In the genomic region with DNA sequence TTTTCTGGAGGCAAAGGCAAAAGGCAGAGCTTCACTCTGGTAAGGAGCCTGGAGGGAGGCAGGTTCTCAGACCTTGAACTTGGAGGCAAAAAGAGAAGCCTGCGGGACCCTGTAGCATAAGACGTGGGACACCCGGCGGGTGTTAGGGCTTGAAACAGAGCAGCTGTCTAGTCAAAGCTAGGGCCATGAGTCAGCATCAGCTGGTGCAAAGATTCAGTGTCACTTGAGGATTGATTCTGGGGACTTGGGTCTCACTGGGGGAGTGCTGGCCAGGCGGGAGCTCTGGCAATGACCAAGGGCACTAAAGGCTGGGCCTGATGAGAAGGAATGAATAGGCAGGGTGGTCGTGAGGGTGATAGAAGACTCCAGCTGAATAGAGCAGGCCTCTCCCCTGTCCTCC, we compare ENCODE assay signal across 17 cellular contexts.
DNase-seq lines count a peak whose midpoint lies in the region; TF ChIP-seq lines count a peak whose summit lies in the region.
"Had no signal": no experiment of that assay in that cellular context is flagged by ENCODE, and none has a peak within 500 bp of the region (broad histone marks: within the 10 kb centered on the region; RNA-seq: fewer than 3 reads in every experiment).

No MANE protein-coding gene starts in this region.

- peak overlapping the region; percentile 42 for H3K4me2 ChIP-seq in fibroblast of lung (ENCODE audit: extremely low read depth, insufficient read depth, low read length)
- H3K4me2 ChIP-seq in Karpas-422 (ENCODE audit: low read depth, low read length, poor library complexity, severe bottlenecking) = no peak overlapping the region

- POLR2A ChIA-PET in MCF 10A (lab: Yijun Ruan, JAX) = interaction anchor here (0.9 kb wide), 2 partner anchors 97 to 1266 kb away, joined by 3 read pairs; a partner anchor contains a TSS

- H3K27ac ChIP-seq in angular gyrus (ENCODE audit: low read depth, low read length) = peak overlapping the region; percentile 42
- peak overlapping the region; percentile 57 for H3K27ac ChIP-seq in fibroblast of lung (ENCODE audit: insufficient read depth, low read length)
- peak overlapping the region; percentile 47 for H3K27ac ChIP-seq in muscle layer of duodenum (ENCODE audit: low read length)
- H3K27ac ChIP-seq in temporal lobe (ENCODE audit: low read depth, low read length) = peak overlapping the region; percentile 51
- no peak overlapping the region for H3K27ac ChIP-seq in Karpas-422 (ENCODE audit: low read length)
- H3K27ac ChIP-seq: ascending aorta had no signal

- peaks cover 5% of the 10 kb centered on the region for H3K36me3 Mint-ChIP-seq in MCF 10A (ENCODE audit: insufficient read depth, unreplicated experiment)

- intact Hi-C loops in MCF 10A (cut with micrococcal nuclease) = no loop called here

- no peak overlapping the region for H3K9ac ChIP-seq in fibroblast of lung (ENCODE audit: insufficient read depth, low read length)
- no peak overlapping the region for H3K9ac ChIP-seq in Karpas-422 (ENCODE audit: low read length)

- peaks cover 10% of the 10 kb centered on the region for H3K4me1 Mint-ChIP-seq in MCF 10A (ENCODE audit: insufficient read depth, unreplicated experiment)

- H3K79me2 ChIP-seq in fibroblast of lung (ENCODE audit: control insufficient read depth, insufficient read depth, low read length) = peaks cover 23% of the 10 kb centered on the region
- no peaks in the 10 kb centered on the region for H3K79me2 ChIP-seq in Karpas-422 (ENCODE audit: low read length)

- H4K20me1 ChIP-seq in fibroblast of lung (ENCODE audit: control insufficient read depth, extremely low read depth, insufficient read depth, low read length) = no peaks in the 10 kb centered on the region
- peaks cover 12% of the 10 kb centered on the region; the same call in 1 of the 2 replicates for H4K20me1 ChIP-seq in Karpas-422 (ENCODE audit: insufficient read depth, low read depth, low read length)

- CTCF ChIA-PET in MCF 10A (lab: Yijun Ruan, JAX) = interaction anchor here (0.6 to 1.7 kb wide), 5 partner anchors 66 to 107 kb away, joined by 3 read pairs; a partner anchor contains a TSS

- no peaks in the 10 kb centered on the region for H3K36me3 ChIP-seq in fibroblast of lung (ENCODE audit: control insufficient read depth, insufficient read depth, low read length)
- no peaks in the 10 kb centered on the region for H3K36me3 ChIP-seq in muscle layer of duodenum (ENCODE audit: control insufficient read depth in 1 of 2, insufficient read depth in 2 of 2, low read length in 2 of 2)
- H3K36me3 ChIP-seq in Karpas-422 (ENCODE audit: insufficient read depth, low read length) = no peaks in the 10 kb centered on the region
- H3K36me3 ChIP-seq: ascending aorta had no signal

- no peak overlapping the region for H2AFZ ChIP-seq in fibroblast of lung (ENCODE audit: low read length)
- no peak overlapping the region for H2AFZ ChIP-seq in Karpas-422 (ENCODE audit: low read length)

- no peaks in the 10 kb centered on the region for H3K9me3 Mint-ChIP-seq in MCF 10A (ENCODE audit: unreplicated experiment)
- H3K9me3 Mint-ChIP-seq: activated T-helper 17 cell treated with anti-CD3 and anti-CD28 coated beads, Interleukin-2, amount 50 U/mL, for 72 hours; CD8-positive, alpha-beta T cell; HFFc6; T-helper 2 cell treated with Interferon-gamma antibody and Interleukin-4, amounts not matched to agents 5 μg/mL and 100 μg/mL, for 36 hours had no signal

- H3K4me1 ChIP-seq in fibroblast of lung (ENCODE audit: control insufficient read depth, extremely low read depth, insufficient read depth, low read length) = peaks cover 32% of the 10 kb centered on the region
- peaks cover 16 to 67% of the 10 kb centered on the region in 2 donors for H3K4me1 ChIP-seq in muscle layer of duodenum (ENCODE audit: control insufficient read depth in 1 of 2, insufficient read depth in 2 of 2, low read length in 2 of 2)
- H3K4me1 ChIP-seq in Karpas-422 (ENCODE audit: low read length) = no peaks in the 10 kb centered on the region

- no peak overlapping the region for H3K4me3 Mint-ChIP-seq in MCF 10A (ENCODE audit: unreplicated experiment)
- H3K4me3 Mint-ChIP-seq: activated T-helper 17 cell treated with anti-CD3 and anti-CD28 coated beads, Interleukin-2, amount 50 U/mL, for 72 hours; CD8-positive, alpha-beta T cell; HFFc6; T-helper 2 cell treated with Interferon-gamma antibody and Interleukin-4, amounts not matched to agents 5 μg/mL and 100 μg/mL, for 36 hours had no signal

- H3K9me3 ChIP-seq in fibroblast of lung (ENCODE audit: control insufficient read depth, insufficient read depth, low read depth, low read length) (no peaks in the 10 kb centered on the region), muscle layer of duodenum (ENCODE audit: control insufficient read depth in 1 of 2, low read length in 2 of 2) (no peaks in the 10 kb centered on the region), Karpas-422 (ENCODE audit: low read length) (no peaks in the 10 kb centered on the region)
- H3K9me3 ChIP-seq: ascending aorta had no signal

- no peak overlapping the region for H3K27ac Mint-ChIP-seq in MCF 10A (ENCODE audit: low read depth, unreplicated experiment)
- H3K27ac Mint-ChIP-seq: activated T-helper 17 cell treated with anti-CD3 and anti-CD28 coated beads, Interleukin-2, amount 50 U/mL, for 72 hours; HFFc6; progenitor cell of endocrine pancreas; T-helper 2 cell treated with Interferon-gamma antibody and Interleukin-4, amounts not matched to agents 5 μg/mL and 100 μg/mL, for 36 hours had no signal

- H3K27me3 ChIP-seq in fibroblast of lung (ENCODE audit: control insufficient read depth, insufficient read depth, low read length) (no peaks in the 10 kb centered on the region), muscle layer of duodenum (ENCODE audit: low read depth, low read length) (no peaks in the 10 kb centered on the region), Karpas-422 (ENCODE audit: low read length) (no peaks in the 10 kb centered on the region)
- H3K27me3 ChIP-seq: ascending aorta had no signal

- no peaks in the 10 kb centered on the region for H3K9me2 ChIP-seq in Karpas-422 (replicated peaks; ENCODE audit: insufficient read depth, low read length)

- no peaks in the 10 kb centered on the region for H3K27me3 Mint-ChIP-seq in MCF 10A (ENCODE audit: insufficient read depth, unreplicated experiment)
- H3K27me3 Mint-ChIP-seq: activated T-helper 17 cell treated with anti-CD3 and anti-CD28 coated beads, Interleukin-2, amount 50 U/mL, for 72 hours; progenitor cell of endocrine pancreas had no signal

- no TSS peak for BruUV-seq in MCF 10A (replicated peaks; lab: Mats Ljungman, UMichigan)

- H3K4me3 ChIP-seq in fibroblast of lung (replicated peaks in 1 of 4; ENCODE audit: control extremely low read depth in 1 of 4, insufficient read depth in 1 of 4, low read depth in 3 of 4, low read length in 4 of 4) = peak overlapping the region in 1 of 4 experiments; percentile 12
- no peak overlapping the region for H3K4me3 ChIP-seq in muscle layer of duodenum (ENCODE audit: low read depth in 1 of 2, low read length in 2 of 2)
- H3K4me3 ChIP-seq in Karpas-422 (ENCODE audit: low read length) = no peak overlapping the region
- H3K4me3 ChIP-seq: ascending aorta had no signal

- DNase-seq in fibroblast of lung (ENCODE audit: low read depth in 2 of 2) = peak in 1 of 2 donors; percentile 65
- DNase-seq in MCF 10A (ENCODE audit: unreplicated experiment) = no peak
- DNase-seq in Karpas-422 = no peak
- DNase-seq in NK-92 treated with Interleukin-12 subunit alpha and Interleukin-12 subunit beta, amount 100 ng/mL, for 24 hours (lab: John Stamatoyannopoulos, UW) = no peak
- DNase-seq: activated CD4-positive, alpha-beta T cell treated with anti-CD3 and anti-CD28 coated beads, Interleukin-2, amount 50 U/mL, for 48 hours; CD8-positive, alpha-beta T cell; HFFc6; mesendoderm; NCI-H2227 treated with DMSO at 0.1 percent for 48 hours; PC-3 had no signal

- TF ChIP-seq CTCF in fibroblast of lung (conservative IDR thresholded peaks at IDR 0.05 in 1 of 2, IDR thresholded peaks at IDR 0.05 in 1 of 2; ENCODE audit: low read depth in 1 of 2, low read length in 2 of 2) (no peak), MCF 10A (IDR thresholded peaks at IDR 0.05; ENCODE audit: unreplicated experiment) (no peak)
